10 cellular contexts compared by ENCODE assay signal in the genomic region with DNA sequence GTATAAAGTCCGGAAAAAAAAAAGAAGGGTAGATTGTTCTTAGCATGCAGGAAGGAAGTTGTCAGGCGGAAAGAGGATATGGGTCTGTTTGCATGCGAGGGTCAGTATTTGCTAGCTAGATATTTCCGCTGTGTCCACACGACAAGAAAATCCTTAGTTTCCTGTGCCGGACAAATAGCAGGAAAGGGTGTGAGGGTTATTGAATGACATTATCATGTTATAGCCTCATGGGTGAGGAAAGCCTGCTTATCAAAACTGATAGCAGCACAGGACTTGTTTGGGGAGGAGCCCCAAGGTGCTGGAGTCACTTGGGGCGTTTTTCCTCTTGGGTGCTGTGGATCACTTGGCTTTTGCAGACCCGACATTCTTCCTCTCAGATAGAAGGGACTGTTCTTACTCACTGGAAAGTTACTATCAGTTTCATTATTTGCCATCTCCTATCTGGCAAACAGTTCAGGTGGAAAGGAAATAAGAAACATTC.
DNase-seq lines count a peak whose midpoint lies in the region; ATAC-seq and TF ChIP-seq lines count a peak whose summit lies in the region.
"Had no signal": no experiment of that assay in that cellular context is flagged by ENCODE, and none has a peak within 500 bp of the region (broad histone marks: within the 10 kb centered on the region; RNA-seq: fewer than 3 reads in every experiment).

No MANE protein-coding gene starts in this region.

- no peaks in the 10 kb centered on the region for H3K9me3 ChIP-seq in BLaER1 treated with 17β-estradiol and CSF1 and Interleukin-3, amounts not matched to agents 10 nM and 100 nM (replicated peaks in 1 of 11)
- H3K9me3 ChIP-seq in right cardiac atrium (ENCODE audit: control insufficient read depth, low read length): no peaks in the 10 kb centered on the region

- WGBS in right cardiac atrium: 22% methylated on average over 8 of the region's 8 CpGs

- intact Hi-C loops in right cardiac atrium (cut with DNase I): no loop called here

- peak overlapping the region in 9 of 10 experiments; percentile 3 to 49 (median 29); a peak in 10 of 20 replicates for H3K4me3 ChIP-seq in BLaER1 treated with 17β-estradiol and CSF1 and Interleukin-3, amounts not matched to agents 10 nM and 100 nM
- no peak overlapping the region for H3K4me3 ChIP-seq in right cardiac atrium (ENCODE audit: low read length)
- no peak overlapping the region for H3K4me3 ChIP-seq in coronary artery

- peak overlapping the region in 4 of 11 experiments; percentile 18 to 32 (median 26); a peak in 2 of 22 replicates for H3K9ac ChIP-seq in BLaER1 treated with 17β-estradiol and CSF1 and Interleukin-3, amounts not matched to agents 10 nM and 100 nM

- peaks cover 21 to 40% (median 36%) of the 10 kb centered on the region in 10 experiments for H3K4me1 ChIP-seq in BLaER1 treated with 17β-estradiol and CSF1 and Interleukin-3, amounts not matched to agents 10 nM and 100 nM
- peaks cover 2% of the 10 kb centered on the region for H3K4me1 ChIP-seq in right cardiac atrium (ENCODE audit: control insufficient read depth, insufficient read depth, low read length)

- ATAC-seq in GM21360 (IDR thresholded peaks at IDR 0.05; ENCODE audit: unreplicated experiment): peak; percentile 62
- no peak for ATAC-seq in T-cell (replicated peaks in 1 of 4)
- ATAC-seq in right cardiac atrium: peak; percentile 88 to 97
- ATAC-seq: foreskin keratinocyte had no signal

- no peaks in the 10 kb centered on the region for H3K36me3 Mint-ChIP-seq in T-cell

- no peak for TF ChIP-seq CTCF in coronary artery (IDR thresholded peaks at IDR 0.05)

- peaks cover 7 to 13% (median 11%) of the 10 kb centered on the region in 3 donors for H3K4me1 Mint-ChIP-seq in T-cell

- POLR2A ChIA-PET in T-cell (lab: Charles Lee): no interaction called here

- H4K20me1 ChIP-seq in BLaER1 treated with 17β-estradiol and CSF1 and Interleukin-3, amounts not matched to agents 10 nM and 100 nM: no peaks in the 10 kb centered on the region

- peak overlapping the region; percentile 34 to 65 for H3K27ac Mint-ChIP-seq in T-cell

- H3K27ac ChIP-seq in BLaER1 treated with 17β-estradiol and CSF1 and Interleukin-3, amounts not matched to agents 10 nM and 100 nM: peak overlapping the region in 9 of 11 experiments; percentile 15 to 66 (median 50); a peak in 15 of 22 replicates
- peak overlapping the region; percentile 30 for H3K27ac ChIP-seq in right cardiac atrium (ENCODE audit: low read length)
- no peak overlapping the region for H3K27ac ChIP-seq in coronary artery
- H3K27ac ChIP-seq: foreskin keratinocyte had no signal

- DNase-seq in T-cell: no peak
- peak; percentile 32 to 59 (median 52) for DNase-seq in right cardiac atrium
- DNase-seq in NCI-H524 (lab: John Stamatoyannopoulos, UW): no peak
- DNase-seq in coronary artery (ENCODE audit: low spot score): no peak
- no peak for DNase-seq in NCI-H345 treated with DMSO at 0.1 percent for 48 hours (lab: John Stamatoyannopoulos, UW; ENCODE audit: unreplicated experiment)
- DNase-seq in D341Med (ENCODE audit: low spot score): no peak
- DNase-seq: Calu3, foreskin keratinocyte had no signal

- peak overlapping the region; percentile 31 to 67 (median 63) for H3K4me3 Mint-ChIP-seq in T-cell

- peak overlapping the region; percentile 64 to 88 (median 81) for H3K4me2 ChIP-seq in BLaER1 treated with 17β-estradiol and CSF1 and Interleukin-3, amounts not matched to agents 10 nM and 100 nM

- no peaks in the 10 kb centered on the region for H3K9me3 Mint-ChIP-seq in T-cell

- H3K27me3 Mint-ChIP-seq in T-cell: peaks cover 3 to 19% of the 10 kb centered on the region in 2 donors

- H3K36me3 ChIP-seq in BLaER1 treated with 17β-estradiol and CSF1 and Interleukin-3, amounts not matched to agents 10 nM and 100 nM: no peaks in the 10 kb centered on the region

- CTCF ChIA-PET in T-cell (lab: Charles Lee): no interaction called here

- no peaks in the 10 kb centered on the region for H3K27me3 ChIP-seq in BLaER1 treated with 17β-estradiol and CSF1 and Interleukin-3, amounts not matched to agents 10 nM and 100 nM
- no peaks in the 10 kb centered on the region for H3K27me3 ChIP-seq in right cardiac atrium (ENCODE audit: control insufficient read depth, insufficient read depth)
- H3K27me3 ChIP-seq: foreskin keratinocyte had no signal

Comparison
In these comparisons a context has a peak if more than half of its experiments do, and no peak if none do; other contexts are left out.
1. H3K27ac ChIP-seq: peak in BLaER1 treated with 17β-estradiol and CSF1 and Interleukin-3, amounts not matched to agents 10 nM and 100 nM (9 of 11) and right cardiac atrium (single experiment); none in coronary artery (0 of 2).
2. H3K4me3 ChIP-seq: peak in BLaER1 treated with 17β-estradiol and CSF1 and Interleukin-3, amounts not matched to agents 10 nM and 100 nM (9 of 10); none in right cardiac atrium (single experiment) and coronary artery (single experiment).
3. ATAC-seq: peak in GM21360 (single experiment) and right cardiac atrium (2 of 2); none in T-cell (0 of 4).
4. DNase-seq: peak in right cardiac atrium (3 of 3); none in T-cell (0 of 34), NCI-H524 (0 of 2), coronary artery (single experiment), NCI-H345 treated with DMSO at 0.1 percent for 48 hours (single experiment) and D341Med (single experiment).